12 cellular contexts compared by ENCODE assay signal in genomic region chr22:47795477-47796127, GRCh38.
"Had no signal": no experiment of that assay in that cellular context is flagged by ENCODE, and none has a peak within 500 bp of the region (broad histone marks: within the 10 kb centered on the region; RNA-seq: fewer than 3 reads in every experiment).

No MANE protein-coding gene starts in this region.

- H3K27me3 ChIP-seq: dorsolateral prefrontal cortex, esophagus squamous epithelium had no signal

- H3K4me3 ChIP-seq: dorsolateral prefrontal cortex, esophagus squamous epithelium, upper lobe of right lung had no signal

- DNase-seq: activated CD4-positive, alpha-beta T cell treated with anti-CD3 and anti-CD28 coated beads for 36 hours; cerebellar nuclear complex; esophagus squamous epithelium; foreskin fibroblast; mammary epithelial cell; right cardiac atrium; small intestine; T-helper 9 cell; upper lobe of right lung had no signal

- H3K36me3 ChIP-seq: esophagus squamous epithelium, upper lobe of right lung had no signal

- H3K9me3 ChIP-seq: esophagus squamous epithelium, upper lobe of right lung had no signal

- H3K4me1 ChIP-seq: esophagus squamous epithelium, parathyroid adenoma, upper lobe of right lung had no signal

- H3K27ac ChIP-seq: dorsolateral prefrontal cortex, esophagus squamous epithelium, parathyroid adenoma, upper lobe of right lung had no signal

- ATAC-seq: activated CD4-positive, alpha-beta T cell treated with anti-CD3 and anti-CD28 coated beads for 36 hours; activated CD8-positive, alpha-beta T cell treated with anti-CD3 and anti-CD28 coated beads, Interleukin-2, amount 10 ng/mL, durations not matched to agents 7 days and 5 days; right cardiac atrium; upper lobe of right lung had no signal
